Comparison of ENCODE assay signal across 32 cellular contexts in the genomic region with DNA sequence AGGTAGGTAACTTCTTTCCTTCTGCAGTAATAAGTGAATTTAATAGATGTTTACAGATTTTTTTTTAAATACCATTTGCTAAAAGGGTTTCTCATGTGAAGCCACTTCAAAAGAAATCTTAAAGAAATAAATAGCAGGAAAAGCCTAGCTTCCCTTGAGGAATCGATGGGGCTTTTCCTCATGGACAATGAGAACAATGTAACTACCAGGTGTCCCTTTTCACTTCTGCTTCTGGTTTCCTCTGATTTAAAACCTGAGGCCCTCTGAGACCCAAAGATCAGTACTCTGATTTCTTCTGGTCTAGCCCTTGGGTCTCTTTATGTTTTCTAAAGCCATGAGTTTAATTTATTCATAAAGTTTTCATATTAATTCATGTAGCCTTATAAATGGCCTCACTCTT. TPM values are rescaled to one million over a fixed set of nuclear protein-coding genes. Genes with fewer than 3 reads are reported as not detected.
"Had no signal": no experiment of that assay in that cellular context is flagged by ENCODE, and none has a peak within 500 bp of the region (broad histone marks: within the 10 kb centered on the region; RNA-seq: fewer than 3 reads in every experiment).

No MANE protein-coding gene starts in this region.

- H3K36me3 ChIP-seq: ascending aorta had no signal

- H3K4me1 ChIP-seq: ascending aorta had no signal

- FAIRE-seq: bronchial epithelial cell, TTC549 had no signal

- H3K4me3 ChIP-seq: ascending aorta, cardiac muscle cell had no signal

- DNase-seq: activated B cell treated with CpG ODN at 0.5 μM for 24 hours; activated CD4-positive, alpha-beta memory T cell treated with anti-CD3 and anti-CD28 coated beads for 36 hours; activated CD4-positive, alpha-beta T cell treated with anti-CD3 and anti-CD28 coated beads for 4 hours; activated CD4-positive, alpha-beta T cell treated with anti-CD3 and anti-CD28 coated beads, Interleukin-2, amount 10 ng/mL, durations not matched to agents 24 days and 14 days; activated CD4-positive, alpha-beta T cell treated with anti-CD3 and anti-CD28 coated beads, Interleukin-2, amount 50 U/mL, for 1 hour; activated CD4-positive, alpha-beta T cell treated with anti-CD3 and anti-CD28 coated beads, Interleukin-2, amount 50 U/mL, for 4 hours; activated CD4-positive, CD25-positive, alpha-beta regulatory T cell treated with anti-CD3 and anti-CD28 coated beads, Interleukin-2, amount 50 U/mL, for 72 hours; activated CD8-positive, alpha-beta memory T cell treated with anti-CD3 and anti-CD28 coated beads, Interleukin-2, amount 50 U/mL, for 4 hours; activated CD8-positive, alpha-beta T cell treated with anti-CD3 and anti-CD28 coated beads for 36 hours; activated effector memory CD4-positive, alpha-beta T cell treated with anti-CD3 and anti-CD28 coated beads, Interleukin-2, amount 50 U/mL, for 16 hours; activated naive CD4-positive, alpha-beta T cell treated with anti-CD3 and anti-CD28 coated beads, Interleukin-2, amount 10 ng/mL, durations not matched to agents 7 days and 5 days; activated naive CD4-positive, alpha-beta T cell treated with Interleukin-2 at 50 U/mL for 16 hours; activated naive CD8-positive, alpha-beta T cell treated with anti-CD3 and anti-CD28 coated beads, Interleukin-2, amount 10 ng/mL, durations not matched to agents 7 days and 5 days; activated naive CD8-positive, alpha-beta T cell treated with anti-CD3 and anti-CD28 coated beads, Interleukin-2, amount 50 U/mL, for 24 hours; activated T-cell treated with anti-CD3 and anti-CD28 coated beads for 4 hours; activated T-cell treated with anti-CD3 and anti-CD28 coated beads, Interleukin-2, amount 50 U/mL, for 1 hour; activated T-cell treated with anti-CD3 and anti-CD28 coated beads, Interleukin-2, amount 50 U/mL, for 4 hours; activated T-cell treated with anti-CD3 and anti-CD28 coated beads, Interleukin-2, amount 50 U/mL, for 72 hours; amygdala; anterior cingulate cortex; caudate nucleus; cerebellar nuclear complex; T-helper 2 cell; T-helper 9 cell had no signal

- H3K9me3 ChIP-seq: ascending aorta had no signal

- H3K27me3 ChIP-seq: ascending aorta, cardiac muscle cell had no signal

- ATAC-seq: activated CD8-positive, alpha-beta T cell treated with anti-CD3 and anti-CD28 coated beads for 36 hours; activated naive CD8-positive, alpha-beta T cell treated with anti-CD3 and anti-CD28 coated beads, Interleukin-2, amount 50 U/mL, for 24 hours; activated T-cell treated with anti-CD3 and anti-CD28 coated beads, Interleukin-2, amount 50 U/mL, for 4 hours; activated T-cell treated with anti-CD3 and anti-CD28 coated beads, Interleukin-2, amount 50 U/mL, for 72 hours; activated T-helper 17 cell treated with anti-CD3 and anti-CD28 coated beads, Interleukin-2, amount 50 U/mL, for 72 hours had no signal

- H3K27ac ChIP-seq: ascending aorta, cardiac muscle cell, VCaP had no signal

RNA-seq across cellular contexts. Expression of a gene that starts 13.1 kb away (rescaled TPM):
- total RNA-seq: ascending aorta had no signal

RNA-seq across cellular contexts. Expression of a gene that starts 25.8 kb away (rescaled TPM):
- total RNA-seq: activated B cell treated with CpG ODN at 0.5 μM for 24 hours; activated CD4-positive, alpha-beta memory T cell treated with anti-CD3 and anti-CD28 coated beads for 36 hours; activated CD4-positive, alpha-beta T cell treated with anti-CD3 and anti-CD28 coated beads, Interleukin-2, amount 10 ng/mL, durations not matched to agents 24 days and 14 days; activated CD8-positive, alpha-beta memory T cell treated with anti-CD3 and anti-CD28 coated beads for 36 hours; activated CD8-positive, alpha-beta T cell treated with anti-CD3 and anti-CD28 coated beads for 36 hours; activated naive CD8-positive, alpha-beta T cell treated with anti-CD3 and anti-CD28 coated beads, Interleukin-2, amount 10 ng/mL, durations not matched to agents 7 days and 5 days; activated T-cell treated with anti-CD3 and anti-CD28 coated beads, Interleukin-2, amount 50 U/mL, for 4 hours; activated T-cell treated with anti-CD3 and anti-CD28 coated beads, Interleukin-2, amount 50 U/mL, for 72 hours; activated T-helper 1 cell treated with anti-CD3 and anti-CD28 coated beads, Interleukin-12 subunit alpha, Interleukin-12 subunit beta, Interleukin-2, Interleukin-4 antibody, amounts not matched to agents 30 ng/mL and 10 ng/mL and 1 ng/mL, durations not matched to agents 14 hours and 24 hours and 36 hours; activated T-helper 17 cell treated with anti-CD3 and anti-CD28 coated beads, Interleukin-2, amount 50 U/mL, for 72 hours; ascending aorta; cardiac muscle cell had no signal
